ENCODE assay signal across 14 cellular contexts in genomic region chr1:240341365-240342250, GRCh38.
DNase-seq lines count a peak whose midpoint lies in the region; ATAC-seq, FAIRE-seq and TF ChIP-seq lines count a peak whose summit lies in the region.
"Had no signal": no experiment of that assay in that cellular context is flagged by ENCODE, and none has a peak within 500 bp of the region (broad histone marks: within the 10 kb centered on the region; RNA-seq: fewer than 3 reads in every experiment).

No MANE protein-coding gene starts in this region.

- no peaks in the 10 kb centered on the region for H3K9me3 ChIP-seq in transverse colon
- no peaks in the 10 kb centered on the region for H3K9me3 ChIP-seq in small intestine (ENCODE audit: control insufficient read depth, low read depth)
- no peaks in the 10 kb centered on the region for H3K9me3 ChIP-seq in CD8-positive, alpha-beta memory T cell (ENCODE audit: low read length)

- no peak for TF ChIP-seq POLR2A in transverse colon (IDR thresholded peaks at IDR 0.05)

- no peak for TF ChIP-seq EP300 in transverse colon (IDR thresholded peaks at IDR 0.05; ENCODE audit: low read depth)

- TF ChIP-seq CTCF in HFFc6 (IDR thresholded peaks at IDR 0.05) (no peak), transverse colon (IDR thresholded peaks at IDR 0.05) (no peak)

- POLR2A ChIA-PET in CD8-positive, alpha-beta memory T cell (lab: Charles Lee): no interaction called here

- peaks cover 4 to 28% (median 12%) of the 10 kb centered on the region in 4 donors for H3K4me1 ChIP-seq in transverse colon
- H3K4me1 ChIP-seq in small intestine (ENCODE audit: control insufficient read depth in 2 of 2, insufficient read depth in 1 of 2, low read depth in 1 of 2, low read length in 1 of 2): no peaks in the 10 kb centered on the region
- no peaks in the 10 kb centered on the region for H3K4me1 ChIP-seq in CD8-positive, alpha-beta memory T cell (ENCODE audit: insufficient read depth, low read length)

- H3K36me3 ChIP-seq in transverse colon: no peaks in the 10 kb centered on the region
- H3K36me3 ChIP-seq in small intestine (ENCODE audit: control insufficient read depth in 2 of 2, insufficient read depth in 2 of 2, low read length in 2 of 2): no peaks in the 10 kb centered on the region
- no peaks in the 10 kb centered on the region for H3K36me3 ChIP-seq in CD8-positive, alpha-beta memory T cell (ENCODE audit: insufficient read depth, low read length)

- H3K27me3 ChIP-seq in transverse colon (no peaks in the 10 kb centered on the region), small intestine (ENCODE audit: control insufficient read depth in 2 of 2, insufficient read depth in 2 of 2, low read length in 2 of 2) (no peaks in the 10 kb centered on the region)
- no peaks in the 10 kb centered on the region for H3K27me3 ChIP-seq in CD8-positive, alpha-beta memory T cell (ENCODE audit: insufficient read depth, low read length, poor library complexity, severe bottlenecking)

- no peaks in the 10 kb centered on the region for H3K9me3 Mint-ChIP-seq in HFFc6
- H3K9me3 Mint-ChIP-seq in CD8-positive, alpha-beta memory T cell: peaks cover 0 to 5% (median 2%) of the 10 kb centered on the region in 5 donors
- H3K9me3 Mint-ChIP-seq: CD8-positive, alpha-beta T cell had no signal

- intact Hi-C loops in left colon (cut with DNase I, micrococcal nuclease) (no loop called here), transverse colon (cut with DNase I; ENCODE audit: low total_unique reads) (no loop called here)

- ATAC-seq in left colon (peak; percentile 96), HG03108 (IDR thresholded peaks at IDR 0.05; ENCODE audit: unreplicated experiment) (no peak)
- ATAC-seq: CD8-positive, alpha-beta T cell had no signal

- peaks cover 6% of the 10 kb centered on the region for H3K27me3 Mint-ChIP-seq in HFFc6 (ENCODE audit: insufficient read depth)
- peaks cover 0 to 3% of the 10 kb centered on the region in 2 donors for H3K27me3 Mint-ChIP-seq in CD8-positive, alpha-beta memory T cell

- CTCF ChIA-PET in CD8-positive, alpha-beta memory T cell (lab: Charles Lee): no interaction called here

- peaks cover 56% of the 10 kb centered on the region for H3K36me3 Mint-ChIP-seq in HFFc6 (ENCODE audit: low read depth)
- H3K36me3 Mint-ChIP-seq in CD8-positive, alpha-beta memory T cell: no peaks in the 10 kb centered on the region
- H3K36me3 Mint-ChIP-seq: CD8-positive, alpha-beta T cell had no signal

- peak overlapping the region; percentile 48 for H3K4me3 Mint-ChIP-seq in HFFc6
- no peak overlapping the region for H3K4me3 Mint-ChIP-seq in CD8-positive, alpha-beta memory T cell
- H3K4me3 Mint-ChIP-seq: CD8-positive, alpha-beta T cell had no signal

- WGBS in transverse colon (ENCODE audit: low coverage in 1 of 2), 2 donors: 31 to 33% methylated on average over 6 of the region's 6 CpGs
- 47 to 51% (median 48%) methylated on average over 6 of the region's 6 CpGs for WGBS in small intestine, 3 donors

- in situ Hi-C loops in transverse colon (cut with MboI; ENCODE audit: low pct_ligation_motif_present in 1 of 4, low pct_unique_long_range_greater_than_20kb in 1 of 4, low sequenced_read_pairs in 3 of 4): no loop called here

- H3K4me1 Mint-ChIP-seq in HFFc6 (ENCODE audit: low read depth): peaks cover 82% of the 10 kb centered on the region
- no peaks in the 10 kb centered on the region for H3K4me1 Mint-ChIP-seq in CD8-positive, alpha-beta memory T cell

- DNase-seq in HFFc6: no peak
- DNase-seq in RPMI7951 (ENCODE audit: low read depth): peak; percentile 41
- peak in 1 of 2 donors; percentile 6 for DNase-seq in left colon
- DNase-seq in transverse colon: no peak
- no peak for DNase-seq in small intestine
- no peak for DNase-seq in CD8-positive, alpha-beta memory T cell
- DNase-seq: CD8-positive, alpha-beta T cell; DMS 273 treated with DMSO at 0.1 percent for 48 hours; Karpas-422; NCI-H2029; NCI-H526 treated with DMSO at 0.1 percent for 48 hours; SHP77 treated with DMSO at 0.1 percent for 48 hours had no signal

- peak overlapping the region; percentile 64 to 74 (median 72) for H3K27ac ChIP-seq in transverse colon
- no peak overlapping the region for H3K27ac ChIP-seq in small intestine (ENCODE audit: low read depth in 1 of 2, low read length in 1 of 2)
- no peak overlapping the region for H3K27ac ChIP-seq in CD8-positive, alpha-beta memory T cell (ENCODE audit: low read depth, low read length)

- H3K27ac Mint-ChIP-seq in HFFc6: peak overlapping the region; percentile 71
- no peak overlapping the region for H3K27ac Mint-ChIP-seq in CD8-positive, alpha-beta memory T cell
- H3K27ac Mint-ChIP-seq: CD8-positive, alpha-beta T cell had no signal

- peak overlapping the region in 1 of 4 donors; percentile 4 for H3K4me3 ChIP-seq in transverse colon
- H3K4me3 ChIP-seq in small intestine (ENCODE audit: low read depth in 1 of 2, low read length in 2 of 2): no peak overlapping the region
- H3K4me3 ChIP-seq in CD8-positive, alpha-beta memory T cell (ENCODE audit: low read length): no peak overlapping the region

- FAIRE-seq in small intestine (lab: Jason Lieb, UNC): no peak
- FAIRE-seq: H54 had no signal

Comparison
In these comparisons a context has a peak if more than half of its experiments do, and no peak if none do; other contexts are left out.
1. H3K27ac ChIP-seq: peak in transverse colon (4 of 4); none in small intestine (0 of 2) and CD8-positive, alpha-beta memory T cell (single experiment).